In the genomic region with DNA sequence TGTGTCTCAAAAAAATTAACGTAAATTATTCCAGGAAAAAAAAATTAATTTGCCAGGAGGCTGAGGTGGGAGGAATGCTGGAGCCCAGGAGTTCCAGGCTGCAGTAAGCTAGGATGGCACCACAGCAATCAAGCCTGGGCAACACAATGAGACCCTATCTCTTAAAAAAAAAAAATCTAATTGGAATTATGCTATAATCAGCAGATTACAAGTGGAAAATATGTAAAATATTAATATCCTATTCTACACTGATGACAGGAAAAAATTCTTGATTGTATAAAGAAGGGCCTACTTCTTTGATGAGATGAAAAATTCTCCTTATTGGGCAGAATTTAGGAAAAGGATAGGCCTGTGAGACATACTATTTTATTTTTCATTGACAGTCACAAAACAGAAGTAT, we compare ENCODE assay signal across 18 cellular contexts.
DNase-seq lines count a peak whose midpoint lies in the region; ATAC-seq, FAIRE-seq and TF ChIP-seq lines count a peak whose summit lies in the region.
"Had no signal": no experiment of that assay in that cellular context is flagged by ENCODE, and none has a peak within 500 bp of the region (broad histone marks: within the 10 kb centered on the region; RNA-seq: fewer than 3 reads in every experiment).

No MANE protein-coding gene starts in this region.

- no peaks in the 10 kb centered on the region for H3K9me3 ChIP-seq in HepG2 (ENCODE audit: low read length)
- H3K9me3 ChIP-seq in right lobe of liver, result no peaks in the 10 kb centered on the region
- no peaks in the 10 kb centered on the region for H3K9me3 ChIP-seq in Loucy (ENCODE audit: insufficient read depth, low read depth, low read length)
- H3K9me3 ChIP-seq: BE2C, BLaER1 had no signal

- H3K9me2 ChIP-seq in Loucy (replicated peaks; ENCODE audit: low read depth, low read length), result no peaks in the 10 kb centered on the region

- H3F3A ChIP-seq in Loucy (ENCODE audit: low read depth), result peaks cover 15% of the 10 kb centered on the region

- H4K20me1 ChIP-seq in HepG2 (ENCODE audit: insufficient read depth, low read length) (no peaks in the 10 kb centered on the region), Loucy (ENCODE audit: insufficient read depth, low read length, poor library complexity, severe bottlenecking) (no peaks in the 10 kb centered on the region)
- H4K20me1 ChIP-seq: BLaER1 had no signal

- H3K4me3 ChIP-seq in HepG2 (replicated peaks in 1 of 3; ENCODE audit: insufficient read depth in 1 of 3, low read depth in 2 of 3, low read length in 3 of 3) (no peak overlapping the region), right lobe of liver (no peak overlapping the region), Loucy (ENCODE audit: low read length, poor library complexity, severe bottlenecking) (no peak overlapping the region)
- H3K4me3 ChIP-seq: BLaER1 had no signal

- H3K4me2 ChIP-seq in HepG2 (ENCODE audit: low read depth, low read length), result no peak overlapping the region
- peak overlapping the region; percentile 97 for H3K4me2 ChIP-seq in Loucy (ENCODE audit: low read depth, low read length, poor library complexity, severe bottlenecking)
- H3K4me2 ChIP-seq: BLaER1 had no signal

- TF ChIP-seq POLR2A in HepG2 (IDR thresholded peaks at IDR 0.05; ENCODE audit: insufficient read depth in 1 of 2, low read depth in 2 of 2, low read length in 2 of 2) (no peak), right lobe of liver (IDR thresholded peaks at IDR 0.05) (no peak)

- no peak for DNase-seq in HepG2 (ENCODE audit: low spot score)
- no peak for DNase-seq in right lobe of liver
- no peak for DNase-seq in DMS 273 treated with DMSO at 0.1 percent for 48 hours (lab: John Stamatoyannopoulos, UW)
- DNase-seq in NCI-H524 treated with DMSO at 0.1 percent for 48 hours (lab: John Stamatoyannopoulos, UW), result no peak
- DNase-seq: ACHN; BE2C; C1 segment of cervical spinal cord; CD4-positive, alpha-beta memory T cell; CD4-positive, CD25-positive, alpha-beta regulatory T cell; CD8-positive, alpha-beta memory T cell; COR-L47; DMS79 treated with DMSO at 0.1 percent for 48 hours; GF-D8 had no signal

- 98% methylated on average over 1 of the region's 1 CpG for WGBS in HepG2 (ENCODE audit: low lambda C conversion rate)
- WGBS in right lobe of liver (ENCODE audit: insufficient coverage, low coverage, low lambda C conversion rate, missing lambda C conversion rate), result 63% methylated on average over 1 of the region's 1 CpG

- BruUV-seq in HepG2 (replicated peaks; lab: Mats Ljungman, UMichigan), result no TSS peak

- no peaks in the 10 kb centered on the region for H3K79me2 ChIP-seq in HepG2 (ENCODE audit: insufficient read depth, low read length)
- H3K79me2 ChIP-seq in Loucy (ENCODE audit: insufficient read depth, low read length), result no peaks in the 10 kb centered on the region

- intact Hi-C loops in HepG2 (cut with micrococcal nuclease; ENCODE audit: unreplicated experiment), result no loop called here
- intact Hi-C loops in right lobe of liver (cut with DNase I), result no loop called here

- no peak for FAIRE-seq in HepG2 (lab: Jason Lieb, UNC)
- FAIRE-seq: GM12891, GM19239 had no signal

- CTCF ChIA-PET in HepG2 (lab: Yijun Ruan, JAX; ENCODE audit: low intra/inter-chr PET ratio, low total read pairs), result no interaction called here

- TF ChIP-seq EP300 in HepG2 (IDR thresholded peaks at IDR 0.05; ENCODE audit: low read depth in 2 of 2, low read length in 2 of 2) (no peak), HepG2 (CRISPR knock-in tag; IDR thresholded peaks at IDR 0.05; ENCODE audit: borderline replicate concordance) (no peak)

- H2AFZ ChIP-seq in HepG2 (ENCODE audit: low read length) (no peak overlapping the region), Loucy (ENCODE audit: low read length) (no peak overlapping the region)

- no peak for TF ChIP-seq RAD21 in HepG2 (CRISPR knock-in tag; IDR thresholded peaks at IDR 0.05)

- H3K27me3 ChIP-seq in HepG2 (ENCODE audit: control insufficient read depth in 1 of 2, insufficient read depth in 2 of 2, low read length in 2 of 2) (no peaks in the 10 kb centered on the region), right lobe of liver (no peaks in the 10 kb centered on the region), Loucy (ENCODE audit: insufficient read depth, low read length, poor library complexity, severe bottlenecking) (no peaks in the 10 kb centered on the region)
- H3K27me3 ChIP-seq: BE2C, BLaER1 had no signal

- ATAC-seq in HepG2 (no peak), right lobe of liver (no peak)

- in situ Hi-C loops in HepG2 (cut with HindIII; ENCODE audit: extremely low pct_ligation_motif_present, low pct_unique_long_range_greater_than_20kb), result loop anchor here (10.0 kb wide), 1 partner anchor 120 kb away; no protein-coding TSS in a partner anchor

- H3K4me1 ChIP-seq in HepG2 (ENCODE audit: insufficient read depth, low read length) (no peaks in the 10 kb centered on the region), right lobe of liver (peaks cover 0 to 6% (median 0%) of the 10 kb centered on the region in 4 donors), Loucy (ENCODE audit: insufficient read depth, low read length, poor library complexity, severe bottlenecking) (peaks cover 54% of the 10 kb centered on the region)

- POLR2A ChIA-PET in HepG2 (lab: Yijun Ruan, JAX), result interaction anchor here (1.4 kb wide), 1 partner anchor 132 kb away, joined by 5 read pairs; a partner anchor contains a TSS

- no peak overlapping the region for H3K9ac ChIP-seq in HepG2 (ENCODE audit: insufficient read depth, low read depth, low read length)
- no peak overlapping the region for H3K9ac ChIP-seq in Loucy (ENCODE audit: low read depth, low read length, poor library complexity, severe bottlenecking)
- H3K9ac ChIP-seq: BLaER1 had no signal

- TF ChIP-seq CTCF in HepG2 (CRISPR knock-in tag; IDR thresholded peaks at IDR 0.05) (no peak), right lobe of liver (IDR thresholded peaks at IDR 0.05) (no peak), Loucy (conservative IDR thresholded peaks at IDR 0.05; ENCODE audit: low read length) (no peak)

- H3K36me3 ChIP-seq in HepG2 (replicated peaks in 1 of 2; ENCODE audit: control insufficient read depth in 1 of 2, insufficient read depth in 2 of 2, low read length in 2 of 2), result peaks cover 0 to 2% of the 10 kb centered on the region in 2 experiments; a peak in 3 of 5 replicates
- H3K36me3 ChIP-seq in right lobe of liver, result no peaks in the 10 kb centered on the region
- H3K36me3 ChIP-seq in Loucy (ENCODE audit: insufficient read depth, low read length), result no peaks in the 10 kb centered on the region
- H3K36me3 ChIP-seq: BE2C, BLaER1 had no signal

- H3K27ac ChIP-seq in HepG2 (ENCODE audit: extremely low read length, insufficient read depth, low read length), result no peak overlapping the region
- H3K27ac ChIP-seq in right lobe of liver, result no peak overlapping the region
- H3K27ac ChIP-seq: 22Rv1, BLaER1 had no signal

TF ChIP-seq in HepG2, 621 proteins besides CTCF, POLR2A, EP300 and RAD21:
- TF ChIP-seq RNF2 (conservative IDR thresholded peaks at IDR 0.05; ENCODE audit: low read depth) (no peak), MAFF (IDR thresholded peaks at IDR 0.05; ENCODE audit: low read depth, low read length) (peak; percentile 81), MAFK (conservative IDR thresholded peaks at IDR 0.05 in 1 of 2, IDR thresholded peaks at IDR 0.05 in 1 of 2; ENCODE audit: low read length in 2 of 2) (peak; percentile 79 to 90)
